ENCODE assay signal across 15 cellular contexts in genomic region chr1:99749504-99749903, GRCh38. TPM values are rescaled to one million over a fixed set of nuclear protein-coding genes. Genes with fewer than 3 reads are reported as not detected.
A peak's percentile ranks its signal among the peaks of the same experiment; 100 is the strongest.
DNase-seq lines count a peak whose midpoint lies in the region; ATAC-seq and TF ChIP-seq lines count a peak whose summit lies in the region.
"Had no signal": no experiment of that assay in that cellular context is flagged by ENCODE, and none has a peak within 500 bp of the region (broad histone marks: within the 10 kb centered on the region; RNA-seq: fewer than 3 reads in every experiment).

No MANE protein-coding gene starts in this region.

- ATAC-seq in GM18502 (IDR thresholded peaks at IDR 0.05; ENCODE audit: poor library complexity, unreplicated experiment) = peak; percentile 29
- ATAC-seq in GM19452 (IDR thresholded peaks at IDR 0.05; ENCODE audit: unreplicated experiment) = peak; percentile 34
- peak; percentile 12 for ATAC-seq in HG02763 (IDR thresholded peaks at IDR 0.05; ENCODE audit: unreplicated experiment)
- peak; percentile 17 for ATAC-seq in HG03354 (IDR thresholded peaks at IDR 0.05; ENCODE audit: poor library complexity, severe bottlenecking, unreplicated experiment)
- ATAC-seq in SK-N-SH treated with all-trans-retinoic acid at 6 μM for 48 hours = no peak
- ATAC-seq: gastroesophageal sphincter, PC-3, psoas muscle had no signal

- no peak overlapping the region for H3K27ac ChIP-seq in uterus
- H3K27ac ChIP-seq: gastroesophageal sphincter, psoas muscle had no signal

- no peaks in the 10 kb centered on the region for H3K9me3 ChIP-seq in uterus
- H3K9me3 ChIP-seq: gastroesophageal sphincter, psoas muscle had no signal

- no peaks in the 10 kb centered on the region for H3K4me1 ChIP-seq in uterus
- H3K4me1 ChIP-seq: gastroesophageal sphincter had no signal

- intact Hi-C loops in uterus (cut with DNase I; ENCODE audit: low total_unique reads) = no loop called here

- DNase-seq in NCI-H146 treated with DMSO at 0.1 percent for 48 hours (lab: John Stamatoyannopoulos, UW; ENCODE audit: unreplicated experiment) (no peak), uterus (no peak), middle frontal gyrus (ENCODE audit: extremely low spot score, low spot score) (no peak)
- DNase-seq: activated B cell treated with CpG ODN at 0.5 μM for 24 hours; NCI-H1092 treated with DMSO at 0.1 percent for 48 hours; NCI-H345; PC-3; psoas muscle; stimulated activated CD8-positive, alpha-beta memory T cell treated with anti-CD3 and anti-CD28 coated beads, Interleukin-4, amount 100 ng/mL, for 48 hours had no signal

- no peaks in the 10 kb centered on the region for H3K27me3 ChIP-seq in uterus
- H3K27me3 ChIP-seq: gastroesophageal sphincter had no signal

- TF ChIP-seq POLR2A in uterus (IDR thresholded peaks at IDR 0.05) = no peak

- no peak for TF ChIP-seq CTCF in uterus (IDR thresholded peaks at IDR 0.05)

- H3K36me3 ChIP-seq in uterus = no peaks in the 10 kb centered on the region

- H3K4me3 ChIP-seq in uterus = no peak overlapping the region
- H3K4me3 ChIP-seq: gastroesophageal sphincter, psoas muscle had no signal

TF ChIP-seq in SK-N-SH treated with all-trans-retinoic acid at 6 μM for 48 hours, 23 proteins besides CTCF, POLR2A, EP300 and RAD21:
- no peak for TF ChIP-seq PPARA (CRISPR knock-in tag; IDR thresholded peaks at IDR 0.05; ENCODE audit: borderline replicate concordance)

RNA-seq across cellular contexts. Expression of gene FRRS1, which starts 16.9 kb away (rescaled TPM):
- total RNA-seq in uterus = 10 to 100 TPM in 2 of 4 donors, 1 to 10 TPM in 1, under 1 TPM in 1; 0.51 to 28.6 (median 14.5) TPM
